ENCODE assay signal across 13 cellular contexts in genomic region chr9:136085815-136086212, GRCh38. TPM values are rescaled to one million over a fixed set of nuclear protein-coding genes. Genes with fewer than 3 reads are reported as not detected.
DNase-seq lines count a peak whose midpoint lies in the region; ATAC-seq and TF ChIP-seq lines count a peak whose summit lies in the region.
"Had no signal": no experiment of that assay in that cellular context is flagged by ENCODE, and none has a peak within 500 bp of the region (broad histone marks: within the 10 kb centered on the region; RNA-seq: fewer than 3 reads in every experiment).

No MANE protein-coding gene starts in this region.

- no peak for TF ChIP-seq POLR2A in upper lobe of left lung (IDR thresholded peaks at IDR 0.05)

- no peak overlapping the region for H3K4me3 ChIP-seq in upper lobe of left lung
- H3K4me3 ChIP-seq: cardiac muscle cell had no signal

- H3K9me3 ChIP-seq in upper lobe of left lung = no peaks in the 10 kb centered on the region

- H3K27ac ChIP-seq in upper lobe of left lung = peak overlapping the region in 3 of 4 donors; percentile 21 to 83 (median 78)
- H3K27ac ChIP-seq: cardiac muscle cell had no signal

- no peak for TF ChIP-seq CTCF in upper lobe of left lung (IDR thresholded peaks at IDR 0.05)

- no peaks in the 10 kb centered on the region for H3K27me3 ChIP-seq in upper lobe of left lung
- H3K27me3 ChIP-seq: cardiac muscle cell had no signal

- no peak for TF ChIP-seq EP300 in upper lobe of left lung (IDR thresholded peaks at IDR 0.05)

- ATAC-seq in Right ventricle myocardium superior (ENCODE audit: poor library complexity) (peak; percentile 80), upper lobe of left lung (ENCODE audit: low FRiP score in 2 of 2) (peak; percentile 55 to 87), HG03135 (IDR thresholded peaks at IDR 0.05; ENCODE audit: unreplicated experiment) (no peak)

- H3K4me1 ChIP-seq in upper lobe of left lung = peaks cover 62 to 88% (median 71%) of the 10 kb centered on the region in 4 donors

- intact Hi-C loops in Right ventricle myocardium superior (cut with DNase I) = loop anchor here (5.0 kb wide), 1 partner anchor 36 kb away; no protein-coding TSS in a partner anchor

- peak in 54 of 56 donors; percentile 37 to 95 (median 80) for DNase-seq in amygdala (lab: John Stamatoyannopoulos, UW)
- peak; percentile 84 for DNase-seq in Right ventricle myocardium superior
- DNase-seq in nucleus accumbens (lab: John Stamatoyannopoulos, UW) = peak in 54 of 56 donors; percentile 23 to 93 (median 79)
- peak; percentile 86 to 89 for DNase-seq in upper lobe of left lung
- no peak for DNase-seq in HuH-7 (ENCODE audit: low spot score)
- DNase-seq in stimulated activated CD4-positive, alpha-beta T cell treated with anti-CD3 and anti-CD28 coated beads, Interleukin-4, amount 100 ng/mL, for 4 hours = no peak
- DNase-seq: activated CD4-positive, CD25-positive, alpha-beta regulatory T cell; activated T-cell treated with anti-CD3 and anti-CD28 coated beads, Interleukin-2, amount 50 U/mL, for 24 hours; DMS53; mesenchymal stem cell; NCI-H510A treated with DMSO at 0.1 percent for 48 hours had no signal

- 34 to 50% methylated on average over 5 to 12 of the region's 16 CpGs for WGBS in upper lobe of left lung, 2 donors

- H3K36me3 ChIP-seq in upper lobe of left lung = peaks cover 0 to 5% (median 0%) of the 10 kb centered on the region in 4 donors
- H3K36me3 ChIP-seq: cardiac muscle cell had no signal

RNA-seq across cellular contexts. Expression of gene NACC2, which starts 9.3 kb away (rescaled TPM):
- total RNA-seq in Right ventricle myocardium superior (30.8 TPM), upper lobe of left lung (10 to 100 TPM; 16.8 to 38.4 (median 31.3) TPM)

RNA-seq across cellular contexts. Expression of gene TMEM250, which starts 32.9 kb away (rescaled TPM):
- total RNA-seq in Right ventricle myocardium superior (16.4 TPM), upper lobe of left lung (10 to 100 TPM; 37.6 to 49.6 (median 38.4) TPM)

Comparison
In these comparisons a context has a peak if more than half of its experiments do, and no peak if none do; other contexts are left out.
1. DNase-seq: peak in amygdala (54 of 56), Right ventricle myocardium superior (single experiment), nucleus accumbens (54 of 56) and upper lobe of left lung (2 of 2); none in HuH-7 (single experiment) and stimulated activated CD4-positive, alpha-beta T cell treated with anti-CD3 and anti-CD28 coated beads, Interleukin-4, amount 100 ng/mL, for 4 hours (0 of 2).